Comparison of ENCODE assay signal across 1 cellular context in genomic region chr22:27751277-27752070, GRCh38.
TF ChIP-seq lines count a peak whose summit lies in the region.

No MANE protein-coding gene starts in this region.

TF ChIP-seq in H1, 55 proteins besides CTCF, POLR2A, EP300 and RAD21:
- TF ChIP-seq EGR1 (IDR thresholded peaks at IDR 0.05; ENCODE audit: borderline replicate concordance, low read depth, low read length) (no peak), RXRA (IDR thresholded peaks at IDR 0.05; ENCODE audit: insufficient read depth, low read depth, low read length) (no peak), SIX5 (IDR thresholded peaks at IDR 0.05; ENCODE audit: low read depth, low read length) (no peak)
